30 cellular contexts compared by ENCODE assay signal in the genomic region with DNA sequence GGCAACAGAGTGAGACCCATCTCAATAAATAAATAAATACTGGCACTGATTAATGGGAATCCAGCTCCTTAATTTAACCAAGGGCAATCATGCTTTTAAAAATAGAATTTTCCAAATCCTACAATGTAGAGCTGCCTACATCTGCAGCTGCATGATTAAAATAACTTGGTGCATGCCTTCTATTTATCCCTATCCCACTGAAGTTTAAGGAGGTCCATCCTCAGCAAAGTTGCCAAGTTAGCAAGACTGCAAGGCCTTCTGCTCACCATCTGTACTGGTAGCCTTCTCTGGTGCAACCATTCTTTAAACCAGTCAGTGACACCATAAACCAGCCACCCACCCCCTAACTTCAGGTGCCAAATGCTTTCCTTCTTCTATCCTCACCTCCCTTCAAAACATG.
"Had no signal": no experiment of that assay in that cellular context is flagged by ENCODE, and none has a peak within 500 bp of the region (broad histone marks: within the 10 kb centered on the region; RNA-seq: fewer than 3 reads in every experiment).

No MANE protein-coding gene starts in this region.

- H3K9me3 ChIP-seq: adrenal gland, ascending aorta had no signal

- H3K4me3 ChIP-seq: adrenal gland, ascending aorta, cardiac muscle cell had no signal

- H3K27me3 ChIP-seq: adrenal gland, ascending aorta, cardiac muscle cell had no signal

- DNase-seq: activated B cell treated with CpG ODN at 0.5 μM for 24 hours; activated CD4-positive, alpha-beta memory T cell treated with anti-CD3 and anti-CD28 coated beads for 36 hours; activated CD4-positive, alpha-beta T cell treated with anti-CD3 and anti-CD28 coated beads for 4 hours; activated CD4-positive, alpha-beta T cell treated with anti-CD3 and anti-CD28 coated beads, Interleukin-2, amount 10 ng/mL, durations not matched to agents 24 days and 14 days; activated CD4-positive, alpha-beta T cell treated with anti-CD3 and anti-CD28 coated beads, Interleukin-2, amount 50 U/mL, for 1 hour; activated CD4-positive, alpha-beta T cell treated with anti-CD3 and anti-CD28 coated beads, Interleukin-2, amount 50 U/mL, for 4 hours; activated CD4-positive, CD25-positive, alpha-beta regulatory T cell treated with anti-CD3 and anti-CD28 coated beads, Interleukin-2, amount 50 U/mL, for 72 hours; activated CD8-positive, alpha-beta memory T cell treated with anti-CD3 and anti-CD28 coated beads, Interleukin-2, amount 50 U/mL, for 4 hours; activated CD8-positive, alpha-beta T cell treated with anti-CD3 and anti-CD28 coated beads for 36 hours; activated effector memory CD4-positive, alpha-beta T cell treated with anti-CD3 and anti-CD28 coated beads, Interleukin-2, amount 50 U/mL, for 16 hours; activated gamma-delta T cell treated with Interleukin-2 at 50 U/mL for 16 hours; activated naive CD4-positive, alpha-beta T cell; activated naive CD4-positive, alpha-beta T cell treated with anti-CD3 and anti-CD28 coated beads for 36 hours; activated naive CD4-positive, alpha-beta T cell treated with anti-CD3 and anti-CD28 coated beads, Interleukin-2, amount 50 U/mL, for 16 hours; activated naive CD8-positive, alpha-beta T cell treated with anti-CD3 and anti-CD28 coated beads for 36 hours; activated T-cell treated with anti-CD3 and anti-CD28 coated beads for 4 hours; activated T-cell treated with anti-CD3 and anti-CD28 coated beads, Interleukin-2, amount 50 U/mL, for 1 hour; activated T-cell treated with anti-CD3 and anti-CD28 coated beads, Interleukin-2, amount 50 U/mL, for 4 hours; activated T-cell treated with anti-CD3 and anti-CD28 coated beads, Interleukin-2, amount 50 U/mL, for 72 hours; adrenal gland; amniotic stem cell; anterior cingulate cortex; caudate nucleus; cerebellar nuclear complex; T-helper 1 cell; T-helper 2 cell; T-helper 9 cell had no signal

- H3K36me3 ChIP-seq: ascending aorta, cardiac muscle cell had no signal

- H3K4me1 ChIP-seq: adrenal gland, ascending aorta had no signal

- H3K27ac ChIP-seq: adrenal gland, ascending aorta, cardiac muscle cell, VCaP had no signal
